In the genomic region with DNA sequence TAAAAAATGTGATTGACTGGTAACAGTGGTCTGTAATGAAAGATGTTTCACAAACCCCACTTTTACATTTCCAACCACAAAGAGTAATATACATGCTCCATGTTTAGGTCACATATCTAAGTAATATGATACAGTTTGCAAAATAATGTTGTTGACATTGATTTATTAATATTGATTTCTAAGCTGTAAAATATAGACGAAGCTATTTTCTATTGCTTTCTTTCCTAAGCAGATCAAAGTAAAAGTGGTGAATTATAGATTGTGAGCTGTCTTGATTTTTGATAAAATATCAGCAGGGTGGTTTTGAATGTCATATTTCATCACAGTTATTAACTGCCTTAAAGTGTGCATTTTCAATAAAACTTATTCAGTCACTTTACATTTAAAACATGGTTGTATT, we compare ENCODE assay signal across 9 cellular contexts.
"Had no signal": no experiment of that assay in that cellular context is flagged by ENCODE, and none has a peak within 500 bp of the region (broad histone marks: within the 10 kb centered on the region; RNA-seq: fewer than 3 reads in every experiment).

No MANE protein-coding gene starts in this region.

- H3K4me3 ChIP-seq: GM23248, HAP-1 had no signal

- FAIRE-seq: HepG2 had no signal

- H3K27ac ChIP-seq: GM23248, HL-60 had no signal

- H3K9me3 ChIP-seq: HAP-1 had no signal

- H3K36me3 ChIP-seq: HAP-1 had no signal

- H3K4me1 ChIP-seq: HAP-1 had no signal

- H2AFZ ChIP-seq: GM23248 had no signal

- ATAC-seq: HCT116, HepG2 had no signal

- DNase-seq: GM23248, GOT3, H7, HFFc6, KG1 had no signal

- H3K9ac ChIP-seq: GM23248 had no signal
